ENCODE assay signal across 3 cellular contexts in the genomic region with DNA sequence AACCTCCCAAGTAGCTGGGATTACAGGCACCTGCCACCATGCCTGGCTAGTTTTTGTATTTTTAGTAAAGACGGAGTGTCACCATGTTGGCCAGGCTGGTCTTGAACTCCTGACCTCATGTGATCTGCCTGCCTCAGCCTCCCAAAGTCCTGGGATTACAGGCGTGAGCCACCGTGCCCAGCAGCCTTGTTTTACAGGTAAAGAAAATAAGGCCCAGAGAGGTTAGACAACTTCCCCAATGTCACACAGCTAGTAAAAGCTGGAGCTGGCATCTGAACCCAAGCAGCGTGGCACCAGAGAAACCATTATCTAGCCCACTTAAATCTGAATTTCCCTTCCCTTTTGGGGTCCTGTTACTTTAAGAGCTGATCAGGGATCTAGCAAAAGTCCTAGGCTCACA. TPM values are rescaled to one million over a fixed set of nuclear protein-coding genes. Genes with fewer than 3 reads are reported as not detected.
"Had no signal": no experiment of that assay in that cellular context is flagged by ENCODE, and none has a peak within 500 bp of the region (broad histone marks: within the 10 kb centered on the region; RNA-seq: fewer than 3 reads in every experiment).

No MANE protein-coding gene starts in this region.

RNA-seq across cellular contexts. Expression of gene EMP2, which starts 20.6 kb away (rescaled TPM):
- total RNA-seq: activated naive CD4-positive, alpha-beta T cell treated with anti-CD3 and anti-CD28 coated beads for 36 hours; natural killer cell treated with Interleukin-12 subunit alpha and Interleukin-12 subunit beta and Interleukin-15 and Interleukin-18, amount 100 ng/mL, for 72 hours; T-helper 17 cell had no signal
